ENCODE assay signal across 7 cellular contexts in genomic region chr1:85259866-85260345, GRCh38. TPM values are rescaled to one million over a fixed set of nuclear protein-coding genes. Genes with fewer than 3 reads are reported as not detected.
DNase-seq lines count a peak whose midpoint lies in the region; ATAC-seq and TF ChIP-seq lines count a peak whose summit lies in the region.

No MANE protein-coding gene starts in this region.

- H3K36me3 Mint-ChIP-seq in activated B cell treated with CpG ODN at 0.5 μM for 24 hours (ENCODE audit: low read depth) = peaks cover 58% of the 10 kb centered on the region

- H3K4me3 Mint-ChIP-seq in activated B cell treated with CpG ODN at 0.5 μM for 24 hours = peak overlapping the region; percentile 98

- no peak overlapping the region for H3K27ac Mint-ChIP-seq in activated B cell treated with CpG ODN at 0.5 μM for 24 hours

- POLR2A ChIA-PET in HEK293 (lab: Yijun Ruan, JAX) (interaction anchor here (0.9 to 2.6 kb wide), 10 partner anchors 16 to 352 kb away, joined by 3 to 30 read pairs (median 4); partner anchors contain the start of genes BCL10, DDAH1 and SYDE2), activated B cell treated with CpG ODN at 0.5 μM for 24 hours (lab: Charles Lee) (interaction anchor here (0.8 to 4.3 kb wide), 9 partner anchors 12 to 753 kb away, joined by 3 to 115 read pairs (median 5); partner anchors contain the start of genes BCL10, GNG5, SPATA1 and ZNHIT6)

- no peaks in the 10 kb centered on the region for H3K9me3 ChIP-seq in HEK293 (ENCODE audit: control insufficient read depth, insufficient read depth, low read depth, low read length)
- H3K9me3 ChIP-seq in heart left ventricle = no peaks in the 10 kb centered on the region
- H3K9me3 ChIP-seq in skeletal muscle satellite cell (replicated peaks; ENCODE audit: low read length) = no peaks in the 10 kb centered on the region

- peak overlapping the region; percentile 85 for H3K4me2 ChIP-seq in skeletal muscle satellite cell (ENCODE audit: low read length)

- no peaks in the 10 kb centered on the region for H3K27me3 Mint-ChIP-seq in activated B cell treated with CpG ODN at 0.5 μM for 24 hours

- H3K4me1 Mint-ChIP-seq in activated B cell treated with CpG ODN at 0.5 μM for 24 hours = peaks cover 37% of the 10 kb centered on the region

- no peak overlapping the region for H3K27ac ChIP-seq in HEK293 (ENCODE audit: extremely low read depth, low read depth, low read length)
- H3K27ac ChIP-seq in heart left ventricle = peak overlapping the region; percentile 80 to 96 (median 88)

- 14 to 18% (median 17%) methylated on average over 8 of the region's 8 CpGs for WGBS in heart left ventricle, 4 donors

- TF ChIP-seq POLR2A in heart left ventricle (IDR thresholded peaks at IDR 0.05) = no peak

- DNase-seq in activated B cell treated with CpG ODN at 0.5 μM for 24 hours (no peak), heart left ventricle (peak in 4 of 5 donors; percentile 29 to 68 (median 51)), DMS79 (lab: John Stamatoyannopoulos, UW) (no peak), HPDE6-E6E7 (ENCODE audit: extremely low spot score) (no peak)

- H3K9me3 Mint-ChIP-seq in activated B cell treated with CpG ODN at 0.5 μM for 24 hours = no peaks in the 10 kb centered on the region

- H3K36me3 ChIP-seq in HEK293 (ENCODE audit: control insufficient read depth in 2 of 2, insufficient read depth in 1 of 2, low read length in 2 of 2) (peaks cover 24 to 41% of the 10 kb centered on the region in 2 experiments), heart left ventricle (peaks cover 0 to 55% (median 25%) of the 10 kb centered on the region in 9 donors), skeletal muscle satellite cell (ENCODE audit: insufficient read depth, low read length) (peaks cover 33% of the 10 kb centered on the region)

- H3K4me1 ChIP-seq in HEK293 (ENCODE audit: control insufficient read depth, insufficient read depth, low read length) (0 out of 2 replicates have a peak, but pooled peaks cover 2% of the 10 kb centered on the region), heart left ventricle (peaks cover 0 to 35% (median 30%) of the 10 kb centered on the region in 12 donors), skeletal muscle satellite cell (ENCODE audit: control insufficient read depth, insufficient read depth, low read length) (peaks cover 32% of the 10 kb centered on the region)

- peak; percentile 1; the same call in 1 of the 2 replicates for TF ChIP-seq CTCF in HEK293 (tag by site-specific recombination; IDR thresholded peaks at IDR 0.05)
- TF ChIP-seq CTCF in activated B cell treated with CpG ODN at 0.5 μM for 24 hours (IDR thresholded peaks at IDR 0.05) = no peak
- TF ChIP-seq CTCF in heart left ventricle (IDR thresholded peaks at IDR 0.05) = peak in 4 of 12 donors; percentile 11 to 45 (median 28)

- ATAC-seq in activated B cell treated with CpG ODN at 0.5 μM for 24 hours (ENCODE audit: low read depth) (no peak), heart left ventricle (peak; percentile 54 to 87 (median 74)), HG02970 (IDR thresholded peaks at IDR 0.05; ENCODE audit: low FRiP score, unreplicated experiment) (no peak)

- H3K4me3 ChIP-seq in HEK293 (ENCODE audit: low read depth, low read length) = no peak overlapping the region
- H3K4me3 ChIP-seq in heart left ventricle = peak overlapping the region; percentile 66 to 98 (median 88)
- peak overlapping the region; percentile 100 for H3K4me3 ChIP-seq in skeletal muscle satellite cell (ENCODE audit: low read length)

- intact Hi-C loops in activated B cell treated with CpG ODN at 0.5 μM for 24 hours (cut with micrococcal nuclease) (loop anchor here (1.0 to 10.0 kb wide), 9 partner anchors 16 to 825 kb away; partner anchors contain the start of genes BCL10, GNG5, MCOLN2 and SPATA1), heart left ventricle (cut with DNase I) (loop anchor here in 9 of 10 donors (1.0 to 5.0 kb wide), 8 partner anchors 16 to 318 kb away; partner anchors contain the start of genes BCL10 (in 1 of the 9) and SYDE2 (in 1 of the 9))

- CTCF ChIA-PET in HEK293 (lab: Yijun Ruan, JAX) = interaction anchor here (0.6 to 11.6 kb wide), 33 partner anchors 9 to 759 kb away, joined by 3 to 206 read pairs (median 4); partner anchors contain the start of gene BCL10
- CTCF ChIA-PET in activated B cell treated with CpG ODN at 0.5 μM for 24 hours (lab: Charles Lee) = interaction anchor here (1.3 to 6.4 kb wide), 6 partner anchors 8 to 316 kb away, joined by 3 to 89 read pairs (median 8); partner anchors contain the start of gene BCL10

- peak overlapping the region; percentile 99 for H3K9ac ChIP-seq in skeletal muscle satellite cell (ENCODE audit: low read depth, low read length)

- H3K27me3 ChIP-seq in heart left ventricle = no peaks in the 10 kb centered on the region
- H3K27me3 ChIP-seq in skeletal muscle satellite cell (ENCODE audit: control insufficient read depth, insufficient read depth, low read length) = no peaks in the 10 kb centered on the region

TF ChIP-seq in HEK293, 187 proteins besides CTCF, POLR2A, EP300 and RAD21:
- TF ChIP-seq ZNF768 (tag by site-specific recombination; IDR thresholded peaks at IDR 0.05) (peak; percentile 51; the same call in 1 of the 2 replicates), ZBTB44 (tag by site-specific recombination; IDR thresholded peaks at IDR 0.05) (no peak)

RNA-seq across cellular contexts. Expression of gene C1orf52, which starts 0.4 kb away (rescaled TPM):
- total RNA-seq in activated B cell treated with CpG ODN at 0.5 μM for 24 hours = 31.4 and 32.0 TPM in 2 replicates
- 10 to 100 TPM; 11.4 to 23.2 (median 17.0) TPM for total RNA-seq in heart left ventricle
- 10 to 100 TPM; 16.5 to 22.6 TPM for polyA plus RNA-seq in heart left ventricle
- total RNA-seq in skeletal muscle satellite cell (2012; rRNA removed) = 8.9 and 12.9 TPM in 2 replicates

RNA-seq across cellular contexts. Expression of gene BCL10, which starts 16.5 kb away (rescaled TPM):
- total RNA-seq in activated B cell treated with CpG ODN at 0.5 μM for 24 hours (52.5 and 53.3 TPM in 2 replicates), heart left ventricle (10 to 100 TPM in 4 of 9 donors, 1 to 10 TPM in 5; 6.9 to 20.4 (median 8.7) TPM)
- polyA plus RNA-seq in heart left ventricle = 1 to 10 TPM; 3.4 to 5.9 TPM
- 31.7 and 38.4 TPM in 2 replicates for total RNA-seq in skeletal muscle satellite cell (2012; rRNA removed)

RNA-seq across cellular contexts. Expression of gene SYDE2, which starts 59.1 kb away (rescaled TPM):
- 0.38 and 0.64 TPM in 2 replicates for total RNA-seq in activated B cell treated with CpG ODN at 0.5 μM for 24 hours
- total RNA-seq in heart left ventricle = 10 to 100 TPM; 15.1 to 25.8 (median 23.0) TPM
- 1 to 10 TPM; 2.4 to 6.0 TPM for polyA plus RNA-seq in heart left ventricle
- 2.2 and 3.0 TPM in 2 replicates for total RNA-seq in skeletal muscle satellite cell (2012; rRNA removed)

Comparison
In these comparisons a context has a peak if more than half of its experiments do, and no peak if none do; other contexts are left out.
1. ATAC-seq: peak in heart left ventricle (4 of 4); none in activated B cell treated with CpG ODN at 0.5 μM for 24 hours (single experiment) and HG02970 (single experiment).
2. DNase-seq: peak in heart left ventricle (4 of 5); none in activated B cell treated with CpG ODN at 0.5 μM for 24 hours (single experiment), DMS79 (single experiment) and HPDE6-E6E7 (single experiment).